Comparison of ENCODE assay signal across 8 cellular contexts in the genomic region with DNA sequence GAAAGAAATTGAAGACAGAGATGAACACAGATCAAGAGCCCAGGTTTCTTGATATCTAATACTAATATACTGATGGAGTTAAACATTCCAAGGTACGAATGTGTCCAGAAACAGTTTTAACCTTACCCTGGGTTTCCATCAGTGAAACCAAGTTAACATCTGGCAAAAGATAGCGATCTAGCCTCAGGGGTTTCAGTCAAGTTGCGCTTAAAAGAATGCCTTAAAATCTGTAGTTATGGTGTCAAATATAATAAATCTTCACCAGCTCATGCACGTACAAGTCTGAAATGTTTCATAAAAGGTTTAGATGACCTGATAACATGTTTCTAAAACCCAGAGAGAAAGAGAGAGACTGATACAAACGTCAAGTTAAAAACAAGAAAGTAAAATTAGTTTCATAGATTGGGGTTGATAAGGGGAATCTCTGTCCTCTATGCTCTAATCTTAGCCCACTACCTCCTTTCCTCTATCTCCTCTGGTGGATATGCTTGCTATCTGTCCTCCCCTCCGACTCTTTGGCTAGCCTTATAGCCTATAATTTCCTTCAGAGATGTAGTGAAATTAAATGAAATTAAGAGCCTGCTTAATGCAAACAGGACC. TPM values are rescaled to one million over a fixed set of nuclear protein-coding genes. Genes with fewer than 3 reads are reported as not detected.
A peak's percentile ranks its signal among the peaks of the same experiment; 100 is the strongest.
DNase-seq lines count a peak whose midpoint lies in the region; ATAC-seq and TF ChIP-seq lines count a peak whose summit lies in the region.

No MANE protein-coding gene starts in this region.

- H3K27me3 Mint-ChIP-seq in MCF 10A (ENCODE audit: insufficient read depth, unreplicated experiment): no peaks in the 10 kb centered on the region
- H3K27me3 Mint-ChIP-seq in naive thymus-derived CD8-positive, alpha-beta T cell: peaks cover 0 to 1% (median 0%) of the 10 kb centered on the region in 5 donors

- BruUV-seq in MCF 10A (replicated peaks; lab: Mats Ljungman, UMichigan): no TSS peak

- intact Hi-C loops in MCF 10A (cut with micrococcal nuclease): loop anchor here (1.0 to 10.0 kb wide), 5 partner anchors 17 to 685 kb away; no protein-coding TSS in a partner anchor

- CTCF ChIA-PET in MCF 10A (lab: Yijun Ruan, JAX): interaction anchor here (1.7 to 2.3 kb wide), 2 partner anchors 8 to 17 kb away, joined by 6 read pairs; no protein-coding TSS in a partner anchor

- no peak for TF ChIP-seq CTCF in 22Rv1 (IDR thresholded peaks at IDR 0.05)
- TF ChIP-seq CTCF in MCF 10A (IDR thresholded peaks at IDR 0.05; ENCODE audit: unreplicated experiment): no peak

- peaks cover 11% of the 10 kb centered on the region; the same call in 1 of the 2 replicates for H3K4me1 ChIP-seq in HUES64 (ENCODE audit: insufficient read depth, low read length)

- no peaks in the 10 kb centered on the region for H3K36me3 ChIP-seq in HUES64 (ENCODE audit: insufficient read depth, low read length)

- ATAC-seq in naive thymus-derived CD8-positive, alpha-beta T cell: no peak
- ATAC-seq in HG02610 (IDR thresholded peaks at IDR 0.05; ENCODE audit: unreplicated experiment) (no peak), GM21423 (IDR thresholded peaks at IDR 0.05; ENCODE audit: unreplicated experiment) (no peak)

- no peak for DNase-seq in MCF 10A (ENCODE audit: unreplicated experiment)
- DNase-seq in naive thymus-derived CD8-positive, alpha-beta T cell: no peak
- DNase-seq in ecto neural progenitor cell (ENCODE audit: low spot score): no peak
- no peak for DNase-seq in SIG-M5 (lab: John Stamatoyannopoulos, UW)

- H3K27ac ChIP-seq in 22Rv1 (peak overlapping the region; percentile 89), HUES64 (ENCODE audit: low read depth, low read length) (peak overlapping the region; percentile 89; the same call in 1 of the 2 replicates)

- H3K9me3 Mint-ChIP-seq in MCF 10A (ENCODE audit: unreplicated experiment): no peaks in the 10 kb centered on the region
- peaks cover 0 to 3% (median 0%) of the 10 kb centered on the region in 9 donors for H3K9me3 Mint-ChIP-seq in naive thymus-derived CD8-positive, alpha-beta T cell

- H3K4me3 ChIP-seq in HUES64 (ENCODE audit: low read length): peak overlapping the region; percentile 70; the same call in 1 of the 2 replicates

- peak overlapping the region; percentile 100 for H3K27ac Mint-ChIP-seq in MCF 10A (ENCODE audit: low read depth, unreplicated experiment)
- peak overlapping the region; percentile 99 to 100 (median 100) for H3K27ac Mint-ChIP-seq in naive thymus-derived CD8-positive, alpha-beta T cell

- 72% methylated on average over 5 of the region's 6 CpGs for WGBS in HUES64

- H3K4me1 Mint-ChIP-seq in MCF 10A (ENCODE audit: insufficient read depth, unreplicated experiment): peaks cover 28% of the 10 kb centered on the region
- peaks cover 6 to 41% (median 30%) of the 10 kb centered on the region in 4 donors for H3K4me1 Mint-ChIP-seq in naive thymus-derived CD8-positive, alpha-beta T cell

- H3K27me3 ChIP-seq in HUES64 (ENCODE audit: insufficient read depth, low read length): no peaks in the 10 kb centered on the region

- peak overlapping the region; percentile 67 for H3K4me3 Mint-ChIP-seq in MCF 10A (ENCODE audit: unreplicated experiment)
- H3K4me3 Mint-ChIP-seq in naive thymus-derived CD8-positive, alpha-beta T cell: peak overlapping the region; percentile 77 to 92 (median 87)

- POLR2A ChIA-PET in MCF 10A (lab: Yijun Ruan, JAX): interaction anchor here (0.7 to 12.4 kb wide), 14 partner anchors 8 to 285 kb away, joined by 3 to 402 read pairs (median 12); partner anchors contain the start of genes FOS, NEK9 and TMED10
- POLR2A ChIA-PET in naive thymus-derived CD8-positive, alpha-beta T cell (lab: Charles Lee): interaction anchor here (0.5 to 1.5 kb wide), 4 partner anchors 17 to 133 kb away, joined by 3 to 7 read pairs (median 4); partner anchors contain the start of gene NEK9

- H3K9ac ChIP-seq in HUES64 (ENCODE audit: low read depth, low read length): peak overlapping the region; percentile 92

- H3K9me3 ChIP-seq in HUES64 (ENCODE audit: insufficient read depth, low read depth, low read length): no peaks in the 10 kb centered on the region

- H3K36me3 Mint-ChIP-seq in MCF 10A (ENCODE audit: insufficient read depth, unreplicated experiment): peaks cover 7% of the 10 kb centered on the region
- H3K36me3 Mint-ChIP-seq in naive thymus-derived CD8-positive, alpha-beta T cell: no peaks in the 10 kb centered on the region

RNA-seq across cellular contexts. Expression of gene FOS, which starts 18.6 kb away (rescaled TPM):
- 11.4 TPM for polyA plus RNA-seq in HUES64 (2013, experiment 1 of 2)
- 10.3 TPM for polyA plus RNA-seq in HUES64 (2013, experiment 2 of 2)
- 73.1 and 139 TPM in 2 replicates for total RNA-seq in MCF 10A (2022)
- 1 to 10 TPM; 9.4 to 9.6 TPM for total RNA-seq in naive thymus-derived CD8-positive, alpha-beta T cell
- 100 to 1,000 TPM in 2 of 3 donors, 10 to 100 TPM in 1; 80.3 to 510 (median 252) TPM for polyA plus RNA-seq in naive thymus-derived CD8-positive, alpha-beta T cell
